Comparison of ENCODE assay signal across 1 cellular context in the genomic region with DNA sequence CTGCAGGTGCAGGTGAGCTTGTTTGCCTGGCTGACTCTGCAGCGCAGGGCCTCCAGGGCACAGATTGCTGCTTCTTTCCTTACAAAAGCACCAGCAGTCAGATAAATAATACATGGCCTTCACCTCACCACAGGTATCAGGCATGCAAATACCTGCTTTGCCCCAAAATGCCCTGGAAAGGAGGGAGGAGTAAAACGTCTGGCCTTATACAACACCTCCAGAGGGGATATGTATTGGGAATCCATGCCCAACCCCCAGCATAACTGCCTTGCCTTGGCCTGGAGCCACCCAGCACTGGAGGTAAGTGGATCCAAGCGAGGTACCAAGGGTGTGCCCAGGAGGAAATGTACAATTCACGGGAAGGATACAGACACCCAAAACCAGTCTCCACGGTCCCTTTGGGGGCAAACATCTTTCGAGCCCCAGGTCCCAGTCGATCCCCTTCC.
TF ChIP-seq lines count a peak whose summit lies in the region.

No MANE protein-coding gene starts in this region.

TF ChIP-seq in H1, 55 proteins besides CTCF, POLR2A, EP300 and RAD21:
- TF ChIP-seq HDAC6 (IDR thresholded peaks at IDR 0.05; ENCODE audit: low read depth, low read length), result no peak
- TF ChIP-seq SIN3A (conservative IDR thresholded peaks at IDR 0.05 in 1 of 2, IDR thresholded peaks at IDR 0.05 in 1 of 2; ENCODE audit: low read depth in 1 of 2, low read length in 2 of 2), result peak in 1 of 2 experiments; percentile 71; a peak in 1 of 4 replicates
- no peak for TF ChIP-seq GABPA (IDR thresholded peaks at IDR 0.05; ENCODE audit: borderline replicate concordance, insufficient read depth, low read length)
- no peak for TF ChIP-seq ZNF274 (IDR thresholded peaks at IDR 0.05; ENCODE audit: borderline replicate concordance, extremely low read depth, low read length)
- no peak for TF ChIP-seq CHD1 (IDR thresholded peaks at IDR 0.05; ENCODE audit: low read depth, low read length)
- no peak for TF ChIP-seq TCF12 (IDR thresholded peaks at IDR 0.05; ENCODE audit: low read depth, low read length)
